In genomic region chr7:92763636-92764423, GRCh38 we compare ENCODE assay signal across 11 cellular contexts.
A peak's percentile ranks its signal among the peaks of the same experiment; 100 is the strongest.
DNase-seq lines count a peak whose midpoint lies in the region; ATAC-seq lines count a peak whose summit lies in the region.
"Had no signal": no experiment of that assay in that cellular context is flagged by ENCODE, and none has a peak within 500 bp of the region (broad histone marks: within the 10 kb centered on the region; RNA-seq: fewer than 3 reads in every experiment).

No MANE protein-coding gene starts in this region.

- no peaks in the 10 kb centered on the region for H3K9me3 Mint-ChIP-seq in activated T-cell treated with anti-CD3 and anti-CD28 coated beads, Interleukin-2, amount 50 U/mL, for 24 hours
- no peaks in the 10 kb centered on the region for H3K9me3 Mint-ChIP-seq in stimulated activated effector memory CD8-positive, alpha-beta T cell treated with anti-CD3 and anti-CD28 coated beads, Interleukin-12 subunit alpha, Interleukin-12 subunit beta, amount 100 ng/mL, for 72 hours
- H3K9me3 Mint-ChIP-seq: CD8-positive, alpha-beta T cell had no signal

- ATAC-seq in stimulated activated effector memory CD8-positive, alpha-beta T cell treated with anti-CD3 and anti-CD28 coated beads, Interleukin-12 subunit alpha, Interleukin-12 subunit beta, amount 100 ng/mL, for 72 hours: peak; percentile 71
- ATAC-seq in GM21786 (IDR thresholded peaks at IDR 0.05; ENCODE audit: unreplicated experiment) (no peak), GM21360 (IDR thresholded peaks at IDR 0.05; ENCODE audit: unreplicated experiment) (no peak)
- ATAC-seq: CD8-positive, alpha-beta T cell had no signal

- no peak for DNase-seq in activated T-cell treated with anti-CD3 and anti-CD28 coated beads, Interleukin-2, amount 50 U/mL, for 24 hours
- DNase-seq in activated T-cell treated with anti-CD3 and anti-CD28 coated beads, Interleukin-2, amount 50 U/mL, for 48 hours: no peak
- DNase-seq in NCI-H510A (lab: John Stamatoyannopoulos, UW) (peak; percentile 38), epithelial cell of prostate (ENCODE audit: low read depth, low spot score) (peak; percentile 94), NCI-H1694 treated with DMSO at 0.1 percent for 48 hours (lab: John Stamatoyannopoulos, UW) (no peak)
- DNase-seq in stimulated activated effector memory CD8-positive, alpha-beta T cell treated with anti-CD3 and anti-CD28 coated beads, Interleukin-12 subunit alpha, Interleukin-12 subunit beta, amount 100 ng/mL, for 72 hours (ENCODE audit: low spot score in 2 of 2): no peak
- DNase-seq: amniotic stem cell; CD8-positive, alpha-beta T cell; right lobe of liver had no signal

- peak overlapping the region; percentile 93 for H3K27ac ChIP-seq in epithelial cell of prostate
- H3K27ac ChIP-seq: right lobe of liver had no signal

- H3K4me3 Mint-ChIP-seq in activated T-cell treated with anti-CD3 and anti-CD28 coated beads, Interleukin-2, amount 50 U/mL, for 24 hours: no peak overlapping the region
- H3K4me3 Mint-ChIP-seq in stimulated activated effector memory CD8-positive, alpha-beta T cell treated with anti-CD3 and anti-CD28 coated beads, Interleukin-12 subunit alpha, Interleukin-12 subunit beta, amount 100 ng/mL, for 72 hours: no peak overlapping the region
- H3K4me3 Mint-ChIP-seq: CD8-positive, alpha-beta T cell had no signal

- peak overlapping the region; percentile 48 for H3K27ac Mint-ChIP-seq in activated T-cell treated with anti-CD3 and anti-CD28 coated beads, Interleukin-2, amount 50 U/mL, for 24 hours
- H3K27ac Mint-ChIP-seq in stimulated activated effector memory CD8-positive, alpha-beta T cell treated with anti-CD3 and anti-CD28 coated beads, Interleukin-12 subunit alpha, Interleukin-12 subunit beta, amount 100 ng/mL, for 72 hours: no peak overlapping the region
- H3K27ac Mint-ChIP-seq: CD8-positive, alpha-beta T cell had no signal

- no peaks in the 10 kb centered on the region for H3K27me3 Mint-ChIP-seq in activated T-cell treated with anti-CD3 and anti-CD28 coated beads, Interleukin-2, amount 50 U/mL, for 24 hours

- peaks cover 89% of the 10 kb centered on the region for H3K36me3 Mint-ChIP-seq in activated T-cell treated with anti-CD3 and anti-CD28 coated beads, Interleukin-2, amount 50 U/mL, for 24 hours (ENCODE audit: low read depth)
- H3K36me3 Mint-ChIP-seq in stimulated activated effector memory CD8-positive, alpha-beta T cell treated with anti-CD3 and anti-CD28 coated beads, Interleukin-12 subunit alpha, Interleukin-12 subunit beta, amount 100 ng/mL, for 72 hours: peaks cover 99% of the 10 kb centered on the region

- H3K4me1 Mint-ChIP-seq in activated T-cell treated with anti-CD3 and anti-CD28 coated beads, Interleukin-2, amount 50 U/mL, for 24 hours (ENCODE audit: low read depth): peaks cover 70% of the 10 kb centered on the region
- peaks cover 52% of the 10 kb centered on the region for H3K4me1 Mint-ChIP-seq in stimulated activated effector memory CD8-positive, alpha-beta T cell treated with anti-CD3 and anti-CD28 coated beads, Interleukin-12 subunit alpha, Interleukin-12 subunit beta, amount 100 ng/mL, for 72 hours

Comparison
In these comparisons a context has a peak if more than half of its experiments do, and no peak if none do; other contexts are left out.
1. DNase-seq: peak in NCI-H510A (single experiment) and epithelial cell of prostate (single experiment); none in activated T-cell treated with anti-CD3 and anti-CD28 coated beads, Interleukin-2, amount 50 U/mL, for 24 hours (single experiment), activated T-cell treated with anti-CD3 and anti-CD28 coated beads, Interleukin-2, amount 50 U/mL, for 48 hours (0 of 2), stimulated activated effector memory CD8-positive, alpha-beta T cell treated with anti-CD3 and anti-CD28 coated beads, Interleukin-12 subunit alpha, Interleukin-12 subunit beta, amount 100 ng/mL, for 72 hours (0 of 2) and NCI-H1694 treated with DMSO at 0.1 percent for 48 hours (single experiment).